Comparison of ENCODE assay signal across 1 cellular context in the genomic region with DNA sequence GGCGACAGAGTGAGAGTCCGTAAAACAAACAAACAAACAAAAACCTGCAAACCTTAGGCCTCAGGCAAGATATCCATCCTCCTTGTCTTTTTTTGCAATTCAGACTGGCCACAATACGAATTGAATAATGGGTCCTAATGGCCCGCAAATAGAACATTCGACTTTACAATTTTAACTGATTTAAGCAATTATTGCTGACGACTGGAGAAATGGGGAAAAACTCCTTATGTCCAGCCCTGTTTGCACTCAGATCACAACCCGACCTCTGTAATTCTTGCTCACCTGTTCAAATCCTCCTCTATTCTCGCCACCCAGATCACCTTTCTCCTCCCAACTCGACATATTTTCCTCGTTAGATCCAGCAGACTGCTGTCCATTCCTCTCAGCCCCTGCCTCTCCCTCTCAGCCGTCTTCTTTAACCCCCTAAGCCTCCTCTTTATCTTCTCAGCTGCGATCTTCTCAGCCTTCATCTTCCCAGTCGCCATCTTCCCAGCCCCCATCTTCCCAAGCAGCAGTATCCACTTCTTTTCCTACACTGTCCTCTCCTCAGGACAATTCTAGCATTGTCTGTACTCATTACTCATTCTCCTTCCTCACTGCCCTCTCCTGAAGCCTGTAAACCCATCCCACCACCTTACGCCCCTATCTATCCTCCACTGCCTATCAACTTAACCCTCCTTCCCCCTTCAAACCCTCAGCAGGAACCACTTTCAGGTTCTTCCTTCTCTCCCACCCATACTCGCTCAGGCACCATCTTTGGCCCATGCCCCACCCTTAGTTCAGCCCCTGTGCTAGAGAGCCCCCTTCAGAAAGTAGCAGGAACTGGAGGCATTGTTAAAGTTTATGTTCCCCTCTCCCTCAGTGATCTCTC.
TF ChIP-seq lines count a peak whose summit lies in the region.

No MANE protein-coding gene starts in this region.

TF ChIP-seq in K562, 482 proteins besides CTCF, POLR2A, EP300 and RAD21 (continued from another document and continues in another):
- TF ChIP-seq, protein P1, sequence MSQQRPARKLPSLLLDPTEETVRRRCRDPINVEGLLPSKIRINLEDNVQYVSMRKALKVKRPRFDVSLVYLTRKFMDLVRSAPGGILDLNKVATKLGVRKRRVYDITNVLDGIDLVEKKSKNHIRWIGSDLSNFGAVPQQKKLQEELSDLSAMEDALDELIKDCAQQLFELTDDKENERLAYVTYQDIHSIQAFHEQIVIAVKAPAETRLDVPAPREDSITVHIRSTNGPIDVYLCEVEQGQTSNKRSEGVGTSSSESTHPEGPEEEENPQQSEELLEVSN (IDR thresholded peaks at IDR 0.05; ENCODE audit: borderline replicate concordance in 1 of 2, extremely low read depth in 1 of 2, insufficient read depth in 1 of 2, insufficient read length in 1 of 2, low read depth in 1 of 2, low read length in 1 of 2, poor library complexity in 1 of 2, severe bottlenecking in 1 of 2), result peak in 1 of 2 experiments; percentile 5
- TF ChIP-seq PHF20 (IDR thresholded peaks at IDR 0.05; ENCODE audit: partially characterized antibody) (no peak), HMGXB4 (CRISPR knock-in tag; IDR thresholded peaks at IDR 0.05) (no peak), RBM15 (IDR thresholded peaks at IDR 0.05; ENCODE audit: insufficient read depth, low read length) (no peak), ZNF445 (CRISPR knock-in tag; IDR thresholded peaks at IDR 0.05; ENCODE audit: low read depth) (no peak), ZNF41 (CRISPR knock-in tag; conservative IDR thresholded peaks at IDR 0.05) (no peak), KAT7 (CRISPR knock-in tag; IDR thresholded peaks at IDR 0.05; ENCODE audit: borderline replicate concordance) (no peak), ZBTB11 (CRISPR knock-in tag; IDR thresholded peaks at IDR 0.05) (no peak), ZNF830 (CRISPR knock-in tag; IDR thresholded peaks at IDR 0.05) (no peak), ZNF583 (CRISPR knock-in tag; IDR thresholded peaks at IDR 0.05) (no peak), TCF3 (CRISPR knock-in tag; IDR thresholded peaks at IDR 0.05) (no peak), HSF4 (CRISPR knock-in tag; IDR thresholded peaks at IDR 0.05; ENCODE audit: borderline replicate concordance) (no peak), NFATC3 (IDR thresholded peaks at IDR 0.05) (peak; percentile 46; the same call in 1 of the 2 replicates), TRIM24 (IDR thresholded peaks at IDR 0.05) (peak in 1 of 2 experiments; percentile 48; a peak in 1 of 4 replicates), MAFK (IDR thresholded peaks at IDR 0.05; ENCODE audit: low read length) (peak; percentile 20; the same call in 1 of the 2 replicates), ZBTB8A (IDR thresholded peaks at IDR 0.05; ENCODE audit: partially characterized antibody) (no peak), FOXK1 (CRISPR knock-in tag; IDR thresholded peaks at IDR 0.05; ENCODE audit: borderline replicate concordance) (no peak), ZKSCAN8 (CRISPR knock-in tag; IDR thresholded peaks at IDR 0.05) (no peak), HOXB6 (CRISPR knock-in tag; IDR thresholded peaks at IDR 0.05; ENCODE audit: borderline replicate concordance) (no peak), SAP30 (IDR thresholded peaks at IDR 0.05; ENCODE audit: borderline replicate concordance, insufficient read depth, low read depth, low read length, poor library complexity, severe bottlenecking) (no peak), KAT8 (IDR thresholded peaks at IDR 0.05; ENCODE audit: low read depth) (0 out of 2 replicates have a peak, but pooled peaks have one; percentile 13), HDAC1 (IDR thresholded peaks at IDR 0.05) (peak in 1 of 2 experiments; percentile 84; a peak in 1 of 4 replicates), CTCFL (IDR thresholded peaks at IDR 0.05; ENCODE audit: borderline replicate concordance, insufficient read depth, low read depth, low read length, poor library complexity, severe bottlenecking) (no peak), NR2C1 (IDR thresholded peaks at IDR 0.05) (peak; percentile 23; the same call in 1 of the 2 replicates), NR2C1 (tag; IDR thresholded peaks at IDR 0.05) (no peak), PRPF4 (IDR thresholded peaks at IDR 0.05; ENCODE audit: insufficient read depth, low read depth, low read length, poor library complexity, severe bottlenecking) (no peak), PHF8 (IDR thresholded peaks at IDR 0.05; ENCODE audit: borderline replicate concordance, low read length) (no peak; the same call in 1 of the 2 replicates), CTBP1 (IDR thresholded peaks at IDR 0.05; ENCODE audit: borderline replicate concordance) (peak; percentile 25; the same call in 1 of the 2 replicates), NCOR1 (IDR thresholded peaks at IDR 0.05) (peak; percentile 47), L3MBTL2 (IDR thresholded peaks at IDR 0.05) (no peak)
- TF ChIP-seq, protein P2, sequence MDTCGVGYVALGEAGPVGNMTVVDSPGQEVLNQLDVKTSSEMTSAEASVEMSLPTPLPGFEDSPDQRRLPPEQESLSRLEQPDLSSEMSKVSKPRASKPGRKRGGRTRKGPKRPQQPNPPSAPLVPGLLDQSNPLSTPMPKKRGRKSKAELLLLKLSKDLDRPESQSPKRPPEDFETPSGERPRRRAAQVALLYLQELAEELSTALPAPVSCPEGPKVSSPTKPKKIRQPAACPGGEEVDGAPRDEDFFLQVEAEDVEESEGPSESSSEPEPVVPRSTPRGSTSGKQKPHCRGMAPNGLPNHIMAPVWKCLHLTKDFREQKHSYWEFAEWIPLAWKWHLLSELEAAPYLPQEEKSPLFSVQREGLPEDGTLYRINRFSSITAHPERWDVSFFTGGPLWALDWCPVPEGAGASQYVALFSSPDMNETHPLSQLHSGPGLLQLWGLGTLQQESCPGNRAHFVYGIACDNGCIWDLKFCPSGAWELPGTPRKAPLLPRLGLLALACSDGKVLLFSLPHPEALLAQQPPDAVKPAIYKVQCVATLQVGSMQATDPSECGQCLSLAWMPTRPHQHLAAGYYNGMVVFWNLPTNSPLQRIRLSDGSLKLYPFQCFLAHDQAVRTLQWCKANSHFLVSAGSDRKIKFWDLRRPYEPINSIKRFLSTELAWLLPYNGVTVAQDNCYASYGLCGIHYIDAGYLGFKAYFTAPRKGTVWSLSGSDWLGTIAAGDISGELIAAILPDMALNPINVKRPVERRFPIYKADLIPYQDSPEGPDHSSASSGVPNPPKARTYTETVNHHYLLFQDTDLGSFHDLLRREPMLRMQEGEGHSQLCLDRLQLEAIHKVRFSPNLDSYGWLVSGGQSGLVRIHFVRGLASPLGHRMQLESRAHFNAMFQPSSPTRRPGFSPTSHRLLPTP (IDR thresholded peaks at IDR 0.05; ENCODE audit: borderline replicate concordance, extremely low read depth, insufficient read length), result no peak
